In the genomic region with DNA sequence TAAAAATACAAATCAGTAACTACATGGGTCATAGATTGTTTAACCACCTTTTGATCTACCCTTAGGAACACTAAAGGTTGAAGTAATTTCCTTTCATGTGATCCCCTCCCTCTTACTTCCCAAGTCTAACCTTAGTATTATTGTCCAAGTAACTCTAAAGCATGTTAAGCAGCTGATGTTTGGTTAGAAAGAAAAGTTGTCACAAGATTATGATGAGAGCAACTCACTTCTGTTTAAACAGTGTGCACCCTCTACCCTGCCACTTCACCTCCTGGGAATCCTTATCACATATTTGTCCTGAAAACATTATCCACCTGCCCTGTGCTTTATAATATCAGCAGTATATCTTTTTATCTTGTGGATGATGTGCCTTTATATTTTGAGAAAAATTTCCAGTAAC, we compare ENCODE assay signal across 16 cellular contexts.
"Had no signal": no experiment of that assay in that cellular context is flagged by ENCODE, and none has a peak within 500 bp of the region (broad histone marks: within the 10 kb centered on the region; RNA-seq: fewer than 3 reads in every experiment).

No MANE protein-coding gene starts in this region.

- H3K4me3 ChIP-seq: breast epithelium, gastroesophageal sphincter, spleen, testis, transverse colon had no signal

- H3K4me1 Mint-ChIP-seq: activated CD4-positive, alpha-beta memory T cell treated with anti-CD3 and anti-CD28 coated beads, Interleukin-2, amount 10 ng/mL, durations not matched to agents 7 days and 5 days; activated CD4-positive, alpha-beta T cell treated with anti-CD3 and anti-CD28 coated beads, Interleukin-2, amount 10 ng/mL, durations not matched to agents 24 days and 14 days; activated naive CD4-positive, alpha-beta T cell treated with anti-CD3 and anti-CD28 coated beads, Interleukin-2, amount 50 U/mL, for 24 hours; activated T-helper 17 cell treated with anti-CD3 and anti-CD28 coated beads, Interleukin-2, amount 50 U/mL, for 72 hours; naive thymus-derived CD4-positive, alpha-beta T cell had no signal

- H3K27ac ChIP-seq: breast epithelium, gastroesophageal sphincter, spleen, testis, transverse colon had no signal

- DNase-seq: activated CD4-positive, alpha-beta memory T cell treated with anti-CD3 and anti-CD28 coated beads, Interleukin-2, amount 10 ng/mL, durations not matched to agents 7 days and 5 days; activated CD4-positive, CD25-positive, alpha-beta regulatory T cell treated with anti-CD3 and anti-CD28 coated beads, Interleukin-2, amount 50 U/mL, for 72 hours; activated T-cell treated with anti-CD3 and anti-CD28 coated beads, Interleukin-2, amount 50 U/mL, for 4 hours; kidney; left colon; occipital lobe; spleen; testis had no signal

- H3K9me3 Mint-ChIP-seq: activated CD4-positive, alpha-beta memory T cell treated with anti-CD3 and anti-CD28 coated beads, Interleukin-2, amount 10 ng/mL, durations not matched to agents 7 days and 5 days; activated CD4-positive, alpha-beta T cell treated with anti-CD3 and anti-CD28 coated beads, Interleukin-2, amount 10 ng/mL, durations not matched to agents 24 days and 14 days; activated naive CD4-positive, alpha-beta T cell treated with anti-CD3 and anti-CD28 coated beads, Interleukin-2, amount 50 U/mL, for 24 hours; activated T-cell treated with anti-CD3 and anti-CD28 coated beads, Interleukin-2, amount 50 U/mL, for 4 hours; activated T-helper 17 cell treated with anti-CD3 and anti-CD28 coated beads, Interleukin-2, amount 50 U/mL, for 72 hours; naive thymus-derived CD4-positive, alpha-beta T cell had no signal

- H3K36me3 ChIP-seq: breast epithelium, transverse colon had no signal

- H3K27ac Mint-ChIP-seq: activated CD4-positive, alpha-beta memory T cell treated with anti-CD3 and anti-CD28 coated beads, Interleukin-2, amount 10 ng/mL, durations not matched to agents 7 days and 5 days; activated CD4-positive, alpha-beta T cell treated with anti-CD3 and anti-CD28 coated beads, Interleukin-2, amount 10 ng/mL, durations not matched to agents 24 days and 14 days; activated naive CD4-positive, alpha-beta T cell treated with anti-CD3 and anti-CD28 coated beads, Interleukin-2, amount 50 U/mL, for 24 hours; activated T-helper 17 cell treated with anti-CD3 and anti-CD28 coated beads, Interleukin-2, amount 50 U/mL, for 72 hours; naive thymus-derived CD4-positive, alpha-beta T cell had no signal

- H3K4me3 Mint-ChIP-seq: activated CD4-positive, alpha-beta memory T cell treated with anti-CD3 and anti-CD28 coated beads, Interleukin-2, amount 10 ng/mL, durations not matched to agents 7 days and 5 days; activated CD4-positive, alpha-beta T cell treated with anti-CD3 and anti-CD28 coated beads, Interleukin-2, amount 10 ng/mL, durations not matched to agents 24 days and 14 days; activated naive CD4-positive, alpha-beta T cell treated with anti-CD3 and anti-CD28 coated beads, Interleukin-2, amount 50 U/mL, for 24 hours; activated T-cell treated with anti-CD3 and anti-CD28 coated beads, Interleukin-2, amount 50 U/mL, for 4 hours; activated T-helper 17 cell treated with anti-CD3 and anti-CD28 coated beads, Interleukin-2, amount 50 U/mL, for 72 hours; naive thymus-derived CD4-positive, alpha-beta T cell had no signal

- H3K9me3 ChIP-seq: breast epithelium, gastroesophageal sphincter, spleen, testis, transverse colon had no signal

- H3K4me1 ChIP-seq: breast epithelium, gastroesophageal sphincter, testis, transverse colon had no signal

- H3K27me3 ChIP-seq: breast epithelium, gastroesophageal sphincter, spleen, testis, transverse colon had no signal

- ATAC-seq: activated T-cell treated with anti-CD3 and anti-CD28 coated beads, Interleukin-2, amount 50 U/mL, for 4 hours; activated T-helper 17 cell treated with anti-CD3 and anti-CD28 coated beads, Interleukin-2, amount 50 U/mL, for 72 hours; gastroesophageal sphincter; stimulated activated naive CD8-positive, alpha-beta T cell treated with anti-CD3 and anti-CD28 coated beads, Interleukin-15, Interleukin-2, amounts not matched to agents 100 U/mL and 50 U/mL, for 24 hours had no signal

- H3K27me3 Mint-ChIP-seq: activated CD4-positive, alpha-beta memory T cell treated with anti-CD3 and anti-CD28 coated beads, Interleukin-2, amount 10 ng/mL, durations not matched to agents 7 days and 5 days; activated CD4-positive, alpha-beta T cell treated with anti-CD3 and anti-CD28 coated beads, Interleukin-2, amount 10 ng/mL, durations not matched to agents 24 days and 14 days; activated naive CD4-positive, alpha-beta T cell treated with anti-CD3 and anti-CD28 coated beads, Interleukin-2, amount 50 U/mL, for 24 hours; activated T-helper 17 cell treated with anti-CD3 and anti-CD28 coated beads, Interleukin-2, amount 50 U/mL, for 72 hours; naive thymus-derived CD4-positive, alpha-beta T cell had no signal
